In the genomic region with DNA sequence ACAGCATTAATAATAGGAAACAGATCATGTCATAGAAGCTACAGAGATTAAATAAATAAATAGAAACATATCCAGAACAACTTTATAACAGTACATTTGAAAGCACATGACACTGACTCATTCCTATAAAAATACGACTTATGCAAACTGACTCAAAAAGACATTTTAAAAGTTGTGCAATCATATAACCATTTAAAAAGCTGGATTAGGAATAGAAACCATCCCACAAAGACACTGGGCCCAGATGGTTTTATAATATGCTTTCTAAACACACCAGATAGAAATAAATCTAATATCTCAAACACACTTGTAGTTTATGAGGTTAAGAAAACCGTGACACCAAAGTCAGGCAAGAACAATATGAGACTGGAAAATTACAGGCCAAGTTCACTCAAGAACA, we compare ENCODE assay signal across 16 cellular contexts. TPM values are rescaled to one million over a fixed set of nuclear protein-coding genes. Genes with fewer than 3 reads are reported as not detected.
DNase-seq lines count a peak whose midpoint lies in the region; TF ChIP-seq lines count a peak whose summit lies in the region.
"Had no signal": no experiment of that assay in that cellular context is flagged by ENCODE, and none has a peak within 500 bp of the region (broad histone marks: within the 10 kb centered on the region; RNA-seq: fewer than 3 reads in every experiment).

No MANE protein-coding gene starts in this region.

- H3K27me3 ChIP-seq in GM23248 (replicated peaks; ENCODE audit: insufficient read depth), result no peaks in the 10 kb centered on the region

- no peak overlapping the region for H3K4me3 ChIP-seq in GM23248
- H3K4me3 ChIP-seq: heart right ventricle had no signal

- in situ Hi-C loops in GM23248 (cut with MboI), result no loop called here

- peak overlapping the region; percentile 32 for H3K4me2 ChIP-seq in GM23248 (ENCODE audit: unreplicated experiment)

- TF ChIP-seq CTCF in VCaP (conservative IDR thresholded peaks at IDR 0.05), result no peak

- H3K36me3 ChIP-seq in GM23248 (ENCODE audit: low read depth), result no peaks in the 10 kb centered on the region
- H3K36me3 ChIP-seq: heart right ventricle had no signal

- H3K79me2 ChIP-seq in GM23248 (ENCODE audit: insufficient read depth), result no peaks in the 10 kb centered on the region

- peak; percentile 84 for DNase-seq in GM23248
- DNase-seq in fibroblast of the conjunctiva (ENCODE audit: low read depth), result peak; percentile 80
- peak; percentile 87 for DNase-seq in stromal cell of bone marrow (ENCODE audit: low read depth)
- no peak for DNase-seq in Kasumi-1 (lab: John Stamatoyannopoulos, UW)
- no peak for DNase-seq in NCI-H524 treated with DMSO at 0.1 percent for 48 hours (lab: John Stamatoyannopoulos, UW)
- DNase-seq in OCI-M1 (lab: John Stamatoyannopoulos, UW), result no peak
- DNase-seq in RKO (ENCODE audit: low spot score), result no peak
- DNase-seq: activated B cell treated with CpG ODN at 0.5 μM for 24 hours; activated CD8-positive, alpha-beta memory T cell treated with anti-CD3 and anti-CD28 coated beads, Interleukin-2, amount 50 U/mL, for 48 hours; Caco-2; dermis blood vessel endothelial cell; heart right ventricle; NCI-H2029 treated with DMSO at 0.1 percent for 48 hours; small intestine had no signal

- H3K9me3 ChIP-seq in GM23248 (ENCODE audit: low read depth), result no peaks in the 10 kb centered on the region

- H3K27ac ChIP-seq in GM23248 (peak overlapping the region; percentile 67), VCaP (peak overlapping the region; percentile 30)
- H3K27ac ChIP-seq: heart right ventricle had no signal

- H2AFZ ChIP-seq in GM23248, result no peak overlapping the region

- H4K20me1 ChIP-seq in GM23248 (ENCODE audit: insufficient read depth), result no peaks in the 10 kb centered on the region

- H3K4me1 ChIP-seq in GM23248 (ENCODE audit: insufficient read depth), result peaks cover 33% of the 10 kb centered on the region
- H3K4me1 ChIP-seq: Caco-2, heart right ventricle had no signal

- H3F3A ChIP-seq in GM23248 (ENCODE audit: insufficient read depth), result peaks cover 37% of the 10 kb centered on the region

- WGBS in GM23248 (ENCODE audit: low coverage in 1 of 2, low lambda C conversion rate in 2 of 2, missing lambda C conversion rate in 2 of 2), 2 experiments, result 1 to 2% methylated on average over 2 of the region's 2 CpGs

- no peaks in the 10 kb centered on the region for H3K9me2 ChIP-seq in GM23248 (ENCODE audit: insufficient read depth)

- peak overlapping the region; percentile 23 for H3K9ac ChIP-seq in GM23248

RNA-seq across cellular contexts. Expression of a gene that starts 47.6 kb away (rescaled TPM):
- total RNA-seq in GM23248 (2014; rRNA removed; shearing (Covaris generic)), result 0.32 TPM in 1 of 2 replicates, not detected in the other
- polyA plus RNA-seq in GM23248 (2016; fragmentation: Nextera tagmentation; extraction: Ambion mirVana), result 0.11 TPM in 1 of 2 replicates, not detected in the other
- total RNA-seq: Caco-2, heart right ventricle, left lobe of liver had no signal
- polyA plus RNA-seq: heart right ventricle had no signal

Comparison
In these comparisons a context has a peak if more than half of its experiments do, and no peak if none do; other contexts are left out.
1. DNase-seq: peak in GM23248 (single experiment), fibroblast of the conjunctiva (single experiment) and stromal cell of bone marrow (single experiment); none in Kasumi-1 (0 of 2), NCI-H524 treated with DMSO at 0.1 percent for 48 hours (single experiment), OCI-M1 (single experiment) and RKO (single experiment).